In genomic region chr3:66496731-66497130, GRCh38 we compare ENCODE assay signal across 12 cellular contexts. TPM values are rescaled to one million over a fixed set of nuclear protein-coding genes. Genes with fewer than 3 reads are reported as not detected.
DNase-seq lines count a peak whose midpoint lies in the region; ATAC-seq and TF ChIP-seq lines count a peak whose summit lies in the region.
"Had no signal": no experiment of that assay in that cellular context is flagged by ENCODE, and none has a peak within 500 bp of the region (broad histone marks: within the 10 kb centered on the region; RNA-seq: fewer than 3 reads in every experiment).

No MANE protein-coding gene starts in this region.

- H3K4me3 Mint-ChIP-seq in activated T-cell treated with anti-CD3 and anti-CD28 coated beads, Interleukin-2, amount 50 U/mL, for 72 hours = peak overlapping the region; percentile 55 to 95
- H3K4me3 Mint-ChIP-seq in HFFc6 = no peak overlapping the region
- H3K4me3 Mint-ChIP-seq: natural killer cell treated with Interleukin-12 subunit alpha and Interleukin-12 subunit beta and Interleukin-15 and Interleukin-18, amount 100 ng/mL, for 72 hours had no signal

- CTCF ChIA-PET in OCI-LY7 (lab: Charles Lee; ENCODE audit: unreplicated experiment) = interaction anchor here (1.0 to 1.4 kb wide), 3 partner anchors 13 to 35 kb away, joined by 3 to 6 read pairs (median 3); no protein-coding TSS in a partner anchor

- H3K9me3 Mint-ChIP-seq in activated T-cell treated with anti-CD3 and anti-CD28 coated beads, Interleukin-2, amount 50 U/mL, for 72 hours = no peaks in the 10 kb centered on the region
- H3K9me3 Mint-ChIP-seq in HFFc6 = no peaks in the 10 kb centered on the region
- H3K9me3 Mint-ChIP-seq: natural killer cell treated with Interleukin-12 subunit alpha and Interleukin-12 subunit beta and Interleukin-15 and Interleukin-18, amount 100 ng/mL, for 72 hours had no signal

- H3K36me3 ChIP-seq in OCI-LY7 (ENCODE audit: insufficient read depth, low read length) (peaks cover 26% of the 10 kb centered on the region), esophagus squamous epithelium (no peaks in the 10 kb centered on the region), thoracic aorta (no peaks in the 10 kb centered on the region)

- DNase-seq in activated T-cell treated with anti-CD3 and anti-CD28 coated beads, Interleukin-2, amount 50 U/mL, for 72 hours = no peak
- DNase-seq in activated T-cell treated with anti-CD3 and anti-CD28 coated beads, Interleukin-2, amount 50 U/mL, for 1 hour = no peak
- peak; percentile 84 for DNase-seq in OCI-LY7 (ENCODE audit: low spot score)
- DNase-seq in esophagus squamous epithelium (lab: John Stamatoyannopoulos, UW) = no peak
- DNase-seq in thoracic aorta (ENCODE audit: low spot score) = no peak
- no peak for DNase-seq in NCI-H446 treated with DMSO at 0.1 percent for 48 hours (lab: John Stamatoyannopoulos, UW)
- no peak for DNase-seq in HFFc6
- DNase-seq: NCI-H1105 treated with DMSO at 0.1 percent for 48 hours; stimulated activated CD4-positive, alpha-beta T cell treated with anti-CD3 and anti-CD28 coated beads, Interleukin-2, amount 100 ng/mL, for 24 hours; T1000 had no signal

- intact Hi-C loops in OCI-LY7 (cut with micrococcal nuclease; ENCODE audit: unreplicated experiment) (loop anchor here (5.0 to 10.0 kb wide), 4 partner anchors 219 to 1188 kb away; no protein-coding TSS in a partner anchor), esophagus squamous epithelium (cut with DNase I) (no loop called here)

- no peak for TF ChIP-seq CTCF in OCI-LY7 (conservative IDR thresholded peaks at IDR 0.05; ENCODE audit: low read length)
- TF ChIP-seq CTCF in esophagus squamous epithelium (IDR thresholded peaks at IDR 0.05) = no peak
- no peak for TF ChIP-seq CTCF in thoracic aorta (IDR thresholded peaks at IDR 0.05)
- TF ChIP-seq CTCF in HFFc6 (IDR thresholded peaks at IDR 0.05) = no peak

- TF ChIP-seq POLR2A in esophagus squamous epithelium (IDR thresholded peaks at IDR 0.05) = no peak

- H3K36me3 Mint-ChIP-seq in activated T-cell treated with anti-CD3 and anti-CD28 coated beads, Interleukin-2, amount 50 U/mL, for 72 hours (ENCODE audit: insufficient read depth in 2 of 2) = peaks cover 5 to 6% of the 10 kb centered on the region in 2 donors
- no peaks in the 10 kb centered on the region for H3K36me3 Mint-ChIP-seq in HFFc6 (ENCODE audit: low read depth)
- H3K36me3 Mint-ChIP-seq: natural killer cell treated with Interleukin-12 subunit alpha and Interleukin-12 subunit beta and Interleukin-15 and Interleukin-18, amount 100 ng/mL, for 72 hours had no signal

- H3K9me3 ChIP-seq in OCI-LY7 (ENCODE audit: low read length) (no peaks in the 10 kb centered on the region), esophagus squamous epithelium (no peaks in the 10 kb centered on the region), thoracic aorta (no peaks in the 10 kb centered on the region)

- H3K27ac ChIP-seq in OCI-LY7 (ENCODE audit: low read depth, low read length, poor library complexity, severe bottlenecking) = peak overlapping the region; percentile 97
- peak overlapping the region in 3 of 4 donors; percentile 15 to 96 (median 91) for H3K27ac ChIP-seq in esophagus squamous epithelium
- H3K27ac ChIP-seq in thoracic aorta = peak overlapping the region; percentile 86 to 94

- no peaks in the 10 kb centered on the region for H4K20me1 ChIP-seq in OCI-LY7 (ENCODE audit: insufficient read depth, low read length)

- H3K4me1 Mint-ChIP-seq in activated T-cell treated with anti-CD3 and anti-CD28 coated beads, Interleukin-2, amount 50 U/mL, for 72 hours (ENCODE audit: low read depth) = peaks cover 86% of the 10 kb centered on the region
- peaks cover 17% of the 10 kb centered on the region; the same call in 1 of the 2 replicates for H3K4me1 Mint-ChIP-seq in HFFc6 (ENCODE audit: low read depth)

- no peak overlapping the region for H2AFZ ChIP-seq in OCI-LY7 (ENCODE audit: low read length)

- POLR2A ChIA-PET in OCI-LY7 (lab: Charles Lee) = interaction anchor here (0.6 to 9.0 kb wide), 10 partner anchors 10 to 549 kb away, joined by 3 to 100 read pairs (median 3); partner anchors contain the start of gene KBTBD8

- H3K27ac Mint-ChIP-seq in activated T-cell treated with anti-CD3 and anti-CD28 coated beads, Interleukin-2, amount 50 U/mL, for 72 hours = peak overlapping the region; percentile 72
- H3K27ac Mint-ChIP-seq in HFFc6 = no peak overlapping the region
- H3K27ac Mint-ChIP-seq: natural killer cell treated with Interleukin-12 subunit alpha and Interleukin-12 subunit beta and Interleukin-15 and Interleukin-18, amount 100 ng/mL, for 72 hours had no signal

- H3K4me2 ChIP-seq in OCI-LY7 (ENCODE audit: low read length) = peak overlapping the region; percentile 92

- H3K9me2 ChIP-seq in OCI-LY7 (ENCODE audit: insufficient read depth, low read length) = no peaks in the 10 kb centered on the region

- BruUV-seq in OCI-LY7 (replicated peaks; lab: Mats Ljungman, UMichigan) = no TSS peak

- ATAC-seq in activated T-cell treated with anti-CD3 and anti-CD28 coated beads, Interleukin-2, amount 50 U/mL, for 72 hours (replicated peaks in 1 of 2) = no peak
- no peak for ATAC-seq in thoracic aorta (ENCODE audit: insufficient number of reproducible peaks, low FRiP score, low read depth)
- no peak for ATAC-seq in GM19463 (IDR thresholded peaks at IDR 0.05; ENCODE audit: unreplicated experiment)
- ATAC-seq: natural killer cell treated with Interleukin-12 subunit alpha and Interleukin-12 subunit beta and Interleukin-15 and Interleukin-18, amount 100 ng/mL, for 72 hours had no signal

- peak overlapping the region; percentile 98 for H3K4me3 ChIP-seq in OCI-LY7 (ENCODE audit: low read depth, low read length, poor library complexity, severe bottlenecking)
- H3K4me3 ChIP-seq in esophagus squamous epithelium = no peak overlapping the region
- H3K4me3 ChIP-seq in thoracic aorta = peak overlapping the region; percentile 93

- H3K27me3 ChIP-seq in esophagus squamous epithelium (no peaks in the 10 kb centered on the region), thoracic aorta (replicated peaks; ENCODE audit: insufficient read depth) (no peaks in the 10 kb centered on the region)

- H3K4me1 ChIP-seq in OCI-LY7 (ENCODE audit: insufficient read depth, low read length, poor library complexity, severe bottlenecking) = peaks cover 57% of the 10 kb centered on the region
- peaks cover 4 to 88% (median 50%) of the 10 kb centered on the region in 3 donors for H3K4me1 ChIP-seq in esophagus squamous epithelium
- H3K4me1 ChIP-seq in thoracic aorta (ENCODE audit: control insufficient read depth in 1 of 2, low read depth in 2 of 2) = peaks cover 46 to 65% of the 10 kb centered on the region in 2 donors

- peaks cover 89% of the 10 kb centered on the region for H3K79me2 ChIP-seq in OCI-LY7 (ENCODE audit: insufficient read depth, low read depth, low read length)

- peaks cover 20% of the 10 kb centered on the region for H3K27me3 Mint-ChIP-seq in activated T-cell treated with anti-CD3 and anti-CD28 coated beads, Interleukin-2, amount 50 U/mL, for 72 hours (ENCODE audit: low read depth)
- H3K27me3 Mint-ChIP-seq in HFFc6 (ENCODE audit: insufficient read depth) = peaks cover 12% of the 10 kb centered on the region

RNA-seq across cellular contexts. Expression of gene LRIG1, which starts 4.1 kb away (rescaled TPM):
- 10 to 100 TPM; 21.6 to 44.8 TPM for total RNA-seq in activated T-cell treated with anti-CD3 and anti-CD28 coated beads, Interleukin-2, amount 50 U/mL, for 72 hours
- 74.5 and 115 TPM in 2 replicates for total RNA-seq in OCI-LY7 (2014; rRNA removed; shearing (Covaris generic))
- total RNA-seq in OCI-LY7 (2022) (84.2 and 113 TPM in 2 replicates), esophagus squamous epithelium (10 to 100 TPM in 3 of 4 donors, 1 to 10 TPM in 1; 7.5 to 30.5 (median 15.1) TPM), thoracic aorta (100 to 1,000 TPM; 121 to 131 TPM)
- total RNA-seq in HFFc6 (2021; fragmentation: NEBNext Ultra II Directional; extraction: Animal tissue kit (Norgen Biotek cat#: 25700)) = 1 to 10 TPM; 1.7 to 2.7 (median 2.2) TPM

Comparison
In these comparisons a context has a peak if more than half of its experiments do, and no peak if none do; other contexts are left out.
1. H3K4me3 ChIP-seq: peak in OCI-LY7 (single experiment) and thoracic aorta (single experiment); none in esophagus squamous epithelium (0 of 4).
2. Peak in every context shown above with its lines, with median percentiles within 50 percentile points of each other: H3K27ac ChIP-seq.